In genomic region chr12:116040412-116040811, GRCh38 we compare ENCODE assay signal across 18 cellular contexts.
"Had no signal": no experiment of that assay in that cellular context is flagged by ENCODE, and none has a peak within 500 bp of the region (broad histone marks: within the 10 kb centered on the region; RNA-seq: fewer than 3 reads in every experiment).

No MANE protein-coding gene starts in this region.

- H3K36me3 ChIP-seq: ascending aorta, lower lobe of right lung, pancreas, thoracic aorta had no signal

- DNase-seq: activated CD4-positive, alpha-beta T cell treated with anti-CD3 and anti-CD28 coated beads for 48 hours; activated CD8-positive, alpha-beta T cell treated with anti-CD3 and anti-CD28 coated beads, Interleukin-2, amount 10 ng/mL, durations not matched to agents 7 days and 5 days; activated naive CD4-positive, alpha-beta T cell; caudate nucleus; cortex of kidney; effector memory CD8-positive, alpha-beta T cell; erythroblast; left cardiac atrium; lower lobe of right lung; naive B cell; pancreas; retina; stimulated activated CD4-positive, alpha-beta T cell treated with anti-CD3 and anti-CD28 coated beads, Interleukin-4, amount 100 ng/mL, for 4 hours; stimulated activated naive CD8-positive, alpha-beta T cell treated with anti-CD3 and anti-CD28 coated beads, Interleukin-15, amount 100 ng/mL, for 72 hours had no signal

- H3K9me3 ChIP-seq: ascending aorta, lower lobe of right lung, pancreas, thoracic aorta had no signal

- H3K27me3 ChIP-seq: ascending aorta, pancreas had no signal

- H3K4me3 ChIP-seq: ascending aorta, lower lobe of right lung, pancreas, skin epidermis, thoracic aorta had no signal

- H3K27ac ChIP-seq: ascending aorta, lower lobe of right lung, pancreas, skin epidermis, thoracic aorta had no signal

- ATAC-seq: activated CD8-positive, alpha-beta T cell treated with anti-CD3 and anti-CD28 coated beads, Interleukin-2, amount 10 ng/mL, durations not matched to agents 7 days and 5 days; effector memory CD8-positive, alpha-beta T cell; left cardiac atrium; lower lobe of right lung; pancreas; stimulated activated naive CD8-positive, alpha-beta T cell treated with anti-CD3 and anti-CD28 coated beads, Interleukin-15, amount 100 ng/mL, for 72 hours; WTC11 had no signal
